9 cellular contexts compared by ENCODE assay signal in genomic region chr19:34317311-34317927, GRCh38. TPM values are rescaled to one million over a fixed set of nuclear protein-coding genes. Genes with fewer than 3 reads are reported as not detected.
A peak's percentile ranks its signal among the peaks of the same experiment; 100 is the strongest.
DNase-seq lines count a peak whose midpoint lies in the region; ATAC-seq and TF ChIP-seq lines count a peak whose summit lies in the region.
"Had no signal": no experiment of that assay in that cellular context is flagged by ENCODE, and none has a peak within 500 bp of the region (broad histone marks: within the 10 kb centered on the region; RNA-seq: fewer than 3 reads in every experiment).

No MANE protein-coding gene starts in this region.

- H3K4me2 ChIP-seq in smooth muscle cell, result no peak overlapping the region

- H4K20me1 ChIP-seq in smooth muscle cell (ENCODE audit: low read depth), result peaks cover 47% of the 10 kb centered on the region

- no peak for TF ChIP-seq CTCF in VCaP (conservative IDR thresholded peaks at IDR 0.05)
- no peak for TF ChIP-seq CTCF in heart right ventricle (IDR thresholded peaks at IDR 0.05)
- no peak for TF ChIP-seq CTCF in smooth muscle cell (IDR thresholded peaks at IDR 0.05; ENCODE audit: borderline replicate concordance, insufficient read depth, poor library complexity, severe bottlenecking)

- no peaks in the 10 kb centered on the region for H3F3A ChIP-seq in smooth muscle cell (ENCODE audit: low read depth)

- H3K36me3 ChIP-seq in heart right ventricle, result peaks cover 0 to 37% (median 9%) of the 10 kb centered on the region in 9 donors
- H3K36me3 ChIP-seq in smooth muscle cell (ENCODE audit: low read depth), result no peaks in the 10 kb centered on the region

- peak overlapping the region; percentile 61 for H3K27ac ChIP-seq in VCaP
- peak overlapping the region; percentile 45 to 83 (median 63) for H3K27ac ChIP-seq in heart right ventricle
- H3K27ac ChIP-seq in smooth muscle cell (ENCODE audit: low read depth), result peak overlapping the region; percentile 72

- intact Hi-C loops in heart right ventricle (cut with DNase I), result loop anchor here in 1 of 10 donors (5.0 kb wide), 1 partner anchor 50 kb away; no protein-coding TSS in a partner anchor

- ATAC-seq in heart right ventricle (peak; percentile 54 to 79 (median 70)), HG03025 (IDR thresholded peaks at IDR 0.05; ENCODE audit: low FRiP score, unreplicated experiment) (no peak), HG03520 (IDR thresholded peaks at IDR 0.05; ENCODE audit: unreplicated experiment) (no peak), HG03139 (IDR thresholded peaks at IDR 0.05; ENCODE audit: unreplicated experiment) (no peak)

- 55 to 66% methylated on average over 6 of the region's 6 CpGs for WGBS in heart right ventricle, 2 donors
- WGBS in smooth muscle cell (ENCODE audit: low lambda C conversion rate), result 86% methylated on average over 6 of the region's 6 CpGs

- H3K27me3 ChIP-seq in heart right ventricle (no peaks in the 10 kb centered on the region), smooth muscle cell (ENCODE audit: low read depth) (no peaks in the 10 kb centered on the region)

- H3K79me2 ChIP-seq in smooth muscle cell (ENCODE audit: low read depth), result peaks cover 30% of the 10 kb centered on the region

- peak; percentile 27 for DNase-seq in NCI-H510A treated with DMSO at 0.1 percent for 48 hours (lab: John Stamatoyannopoulos, UW)
- no peak for DNase-seq in NCI-H510A (lab: John Stamatoyannopoulos, UW)
- DNase-seq in heart right ventricle, result peak in 1 of 2 donors; percentile 33
- DNase-seq in smooth muscle cell (lab: John Stamatoyannopoulos, UW; ENCODE audit: unreplicated experiment), result no peak
- DNase-seq: NCI-H2081 treated with DMSO at 0.1 percent for 48 hours had no signal

- H3K4me1 ChIP-seq in heart right ventricle, result peaks cover 19 to 84% (median 53%) of the 10 kb centered on the region in 9 donors
- peaks cover 13% of the 10 kb centered on the region for H3K4me1 ChIP-seq in smooth muscle cell (ENCODE audit: low read depth)

- no peak overlapping the region for H3K9ac ChIP-seq in smooth muscle cell (ENCODE audit: low read depth)

- H2AFZ ChIP-seq in smooth muscle cell (ENCODE audit: low read depth), result no peak overlapping the region

- H3K9me3 ChIP-seq in heart right ventricle (no peaks in the 10 kb centered on the region), smooth muscle cell (replicated peaks; ENCODE audit: low read depth) (no peaks in the 10 kb centered on the region)

- H3K4me3 ChIP-seq in heart right ventricle (no peak overlapping the region), smooth muscle cell (no peak overlapping the region)

RNA-seq across cellular contexts. Expression of gene GPI, which starts 47.6 kb away (rescaled TPM):
- total RNA-seq in heart right ventricle, result 100 to 1,000 TPM; 517 to 711 (median 563) TPM
- polyA plus RNA-seq in heart right ventricle, result 100 to 1,000 TPM; 178 to 205 TPM
- 113 and 132 TPM in 2 replicates for total RNA-seq in smooth muscle cell
- 223 and 233 TPM in 2 replicates for polyA plus RNA-seq in smooth muscle cell

Comparison
In these comparisons a context has a peak if more than half of its experiments do, and no peak if none do; other contexts are left out.
1. ATAC-seq: peak in heart right ventricle (8 of 8); none in HG03025 (single experiment), HG03520 (single experiment) and HG03139 (single experiment).
2. Peak in every context shown above with its lines, with median percentiles within 50 percentile points of each other: H3K27ac ChIP-seq.